Comparison of ENCODE assay signal across 9 cellular contexts in genomic region chr14:20682435-20683124, GRCh38. TPM values are rescaled to one million over a fixed set of nuclear protein-coding genes. Genes with fewer than 3 reads are reported as not detected.
DNase-seq lines count a peak whose midpoint lies in the region; ATAC-seq and TF ChIP-seq lines count a peak whose summit lies in the region.
"Had no signal": no experiment of that assay in that cellular context is flagged by ENCODE, and none has a peak within 500 bp of the region (broad histone marks: within the 10 kb centered on the region; RNA-seq: fewer than 3 reads in every experiment).

No MANE protein-coding gene starts in this region.

- H3K4me3 Mint-ChIP-seq in activated T-cell treated with anti-CD3 and anti-CD28 coated beads, Interleukin-2, amount 50 U/mL, for 4 hours, result no peak overlapping the region
- H3K4me3 Mint-ChIP-seq in naive thymus-derived CD4-positive, alpha-beta T cell, result no peak overlapping the region
- H3K4me3 Mint-ChIP-seq in stimulated activated effector memory CD8-positive, alpha-beta T cell treated with anti-CD3 and anti-CD28 coated beads, Interleukin-12 subunit alpha, Interleukin-12 subunit beta, amount 100 ng/mL, for 72 hours, result no peak overlapping the region
- H3K4me3 Mint-ChIP-seq: nephron had no signal

- H3K79me2 ChIP-seq in PC-3 (ENCODE audit: low read length), result no peaks in the 10 kb centered on the region

- no peaks in the 10 kb centered on the region for H4K20me1 ChIP-seq in PC-3 (ENCODE audit: low read length)

- no peak overlapping the region for H3K27ac Mint-ChIP-seq in naive thymus-derived CD4-positive, alpha-beta T cell
- no peak overlapping the region for H3K27ac Mint-ChIP-seq in stimulated activated effector memory CD8-positive, alpha-beta T cell treated with anti-CD3 and anti-CD28 coated beads, Interleukin-12 subunit alpha, Interleukin-12 subunit beta, amount 100 ng/mL, for 72 hours
- H3K27ac Mint-ChIP-seq: nephron had no signal

- H3K27ac ChIP-seq in PC-3 (ENCODE audit: low read length), result peak overlapping the region; percentile 80
- peak overlapping the region; percentile 91 for H3K27ac ChIP-seq in naive thymus-derived CD4-positive, alpha-beta T cell (ENCODE audit: low read depth, low read length)

- no peaks in the 10 kb centered on the region for H3K9me3 Mint-ChIP-seq in activated T-cell treated with anti-CD3 and anti-CD28 coated beads, Interleukin-2, amount 50 U/mL, for 4 hours
- H3K9me3 Mint-ChIP-seq in naive thymus-derived CD4-positive, alpha-beta T cell, result peaks cover 0 to 9% (median 0%) of the 10 kb centered on the region in 11 donors
- H3K9me3 Mint-ChIP-seq in stimulated activated effector memory CD8-positive, alpha-beta T cell treated with anti-CD3 and anti-CD28 coated beads, Interleukin-12 subunit alpha, Interleukin-12 subunit beta, amount 100 ng/mL, for 72 hours, result no peaks in the 10 kb centered on the region
- H3K9me3 Mint-ChIP-seq: nephron had no signal

- H2AFZ ChIP-seq in PC-3 (ENCODE audit: low read length), result peak overlapping the region; percentile 93

- no peaks in the 10 kb centered on the region for H3F3A ChIP-seq in PC-3 (ENCODE audit: low read length, unreplicated experiment)

- peaks cover 25% of the 10 kb centered on the region for H3K4me1 ChIP-seq in PC-3 (ENCODE audit: insufficient read depth, low read length)
- H3K4me1 ChIP-seq in naive thymus-derived CD4-positive, alpha-beta T cell (ENCODE audit: control insufficient read depth in 2 of 2, insufficient read depth in 2 of 2, low read length in 2 of 2), result peaks cover 18 to 24% of the 10 kb centered on the region in 2 donors

- no peaks in the 10 kb centered on the region for H3K36me3 Mint-ChIP-seq in activated T-cell treated with anti-CD3 and anti-CD28 coated beads, Interleukin-2, amount 50 U/mL, for 4 hours (ENCODE audit: insufficient read depth)
- peaks cover 0 to 3% (median 0%) of the 10 kb centered on the region in 5 donors for H3K36me3 Mint-ChIP-seq in naive thymus-derived CD4-positive, alpha-beta T cell
- H3K36me3 Mint-ChIP-seq in stimulated activated effector memory CD8-positive, alpha-beta T cell treated with anti-CD3 and anti-CD28 coated beads, Interleukin-12 subunit alpha, Interleukin-12 subunit beta, amount 100 ng/mL, for 72 hours, result no peaks in the 10 kb centered on the region

- peak overlapping the region; percentile 85 for H3K4me3 ChIP-seq in PC-3 (ENCODE audit: low read length)
- H3K4me3 ChIP-seq in naive thymus-derived CD4-positive, alpha-beta T cell (ENCODE audit: low read length), result peak overlapping the region; percentile 98

- POLR2A ChIA-PET in PC-3 (lab: Charles Lee; ENCODE audit: unreplicated experiment), result interaction anchor here (0.5 to 1.2 kb wide), 5 partner anchors 52 to 340 kb away, joined by 3 to 5 read pairs (median 3); partner anchors contain the start of gene PIP4P1
- POLR2A ChIA-PET in naive thymus-derived CD4-positive, alpha-beta T cell (lab: Charles Lee), result interaction anchor here (0.5 to 6.2 kb wide), 28 partner anchors 8 to 355 kb away, joined by 3 to 73 read pairs (median 6); partner anchors contain the start of genes APEX1, CCNB1IP1, OSGEP and PARP2

- ATAC-seq in GM21367 (IDR thresholded peaks at IDR 0.05; ENCODE audit: unreplicated experiment), result peak; percentile 29
- ATAC-seq in PC-3, result peak; percentile 63
- peak; percentile 74 to 76 for ATAC-seq in activated T-cell treated with anti-CD3 and anti-CD28 coated beads, Interleukin-2, amount 50 U/mL, for 4 hours
- peak; percentile 75 for ATAC-seq in naive thymus-derived CD4-positive, alpha-beta T cell
- ATAC-seq in stimulated activated effector memory CD8-positive, alpha-beta T cell treated with anti-CD3 and anti-CD28 coated beads, Interleukin-12 subunit alpha, Interleukin-12 subunit beta, amount 100 ng/mL, for 72 hours, result peak; percentile 79

- TF ChIP-seq CTCF in PC-3 (conservative IDR thresholded peaks at IDR 0.05; ENCODE audit: low read depth, low read length), result no peak; the same call in 1 of the 2 replicates

- H3K4me2 ChIP-seq in PC-3 (ENCODE audit: low read length), result peak overlapping the region; percentile 94

- DNase-seq in COLO829 (ENCODE audit: low spot score) (peak; percentile 76), HT1080 (ENCODE audit: low read depth) (peak; percentile 86), PC-3 (peak; percentile 91), fibroblast of gingiva (ENCODE audit: low read depth) (peak; percentile 95)
- peak; percentile 62 for DNase-seq in activated T-cell treated with anti-CD3 and anti-CD28 coated beads, Interleukin-2, amount 50 U/mL, for 4 hours
- peak; percentile 63 to 83 (median 79) for DNase-seq in naive thymus-derived CD4-positive, alpha-beta T cell
- peak; percentile 33 to 86 for DNase-seq in stimulated activated effector memory CD8-positive, alpha-beta T cell treated with anti-CD3 and anti-CD28 coated beads, Interleukin-12 subunit alpha, Interleukin-12 subunit beta, amount 100 ng/mL, for 72 hours (ENCODE audit: low spot score in 2 of 2)

- H3K4me1 Mint-ChIP-seq in activated T-cell treated with anti-CD3 and anti-CD28 coated beads, Interleukin-2, amount 50 U/mL, for 4 hours (ENCODE audit: low read depth), result peaks cover 6% of the 10 kb centered on the region
- H3K4me1 Mint-ChIP-seq in naive thymus-derived CD4-positive, alpha-beta T cell, result peaks cover 14 to 35% (median 32%) of the 10 kb centered on the region in 7 donors
- no peaks in the 10 kb centered on the region for H3K4me1 Mint-ChIP-seq in stimulated activated effector memory CD8-positive, alpha-beta T cell treated with anti-CD3 and anti-CD28 coated beads, Interleukin-12 subunit alpha, Interleukin-12 subunit beta, amount 100 ng/mL, for 72 hours

- H3K27me3 Mint-ChIP-seq in activated T-cell treated with anti-CD3 and anti-CD28 coated beads, Interleukin-2, amount 50 U/mL, for 4 hours (ENCODE audit: low read depth), result no peaks in the 10 kb centered on the region
- no peaks in the 10 kb centered on the region for H3K27me3 Mint-ChIP-seq in naive thymus-derived CD4-positive, alpha-beta T cell

- BruUV-seq in PC-3 (replicated peaks; lab: Mats Ljungman, UMichigan), result no TSS peak

- H3K9me3 ChIP-seq in PC-3 (ENCODE audit: low read length), result no peaks in the 10 kb centered on the region
- no peaks in the 10 kb centered on the region for H3K9me3 ChIP-seq in naive thymus-derived CD4-positive, alpha-beta T cell (ENCODE audit: control insufficient read depth in 2 of 3, low read length in 3 of 3)

- no peaks in the 10 kb centered on the region for H3K36me3 ChIP-seq in PC-3 (ENCODE audit: low read depth, low read length)
- peaks cover 0 to 6% (median 0%) of the 10 kb centered on the region in 3 experiments for H3K36me3 ChIP-seq in naive thymus-derived CD4-positive, alpha-beta T cell (ENCODE audit: control insufficient read depth in 2 of 3, insufficient read depth in 3 of 3, low read length in 3 of 3)

- no peaks in the 10 kb centered on the region for H3K9me2 ChIP-seq in PC-3 (replicated peaks; ENCODE audit: low read length)

- H3K27me3 ChIP-seq in PC-3 (ENCODE audit: low read length), result no peaks in the 10 kb centered on the region
- H3K27me3 ChIP-seq in naive thymus-derived CD4-positive, alpha-beta T cell (ENCODE audit: control insufficient read depth in 2 of 2, insufficient read depth in 2 of 2, low read length in 2 of 2), result no peaks in the 10 kb centered on the region

- peak overlapping the region; percentile 88 for H3K9ac ChIP-seq in PC-3 (ENCODE audit: low read length)

- intact Hi-C loops in PC-3 (cut with micrococcal nuclease), result loop anchor here (1.0 to 2.0 kb wide), 2 partner anchors 69 to 222 kb away; partner anchors contain the start of gene PIP4P1
- intact Hi-C loops in naive thymus-derived CD4-positive, alpha-beta T cell (cut with micrococcal nuclease), result loop anchor here (1.0 to 5.0 kb wide), 17 partner anchors 9 to 794 kb away; partner anchors contain the start of genes APEX1 (in 2 of the 2), CHD8 (in 1 of the 2), HNRNPC (in 1 of the 2) and METTL17 (in 1 of the 2)

- CTCF ChIA-PET in PC-3 (lab: Charles Lee), result interaction anchor here (2.4 kb wide), 1 partner anchor 8 kb away, joined by 10 read pairs; no protein-coding TSS in a partner anchor
- CTCF ChIA-PET in naive thymus-derived CD4-positive, alpha-beta T cell (lab: Charles Lee), result interaction anchor here (0.5 to 4.3 kb wide), 13 partner anchors 10 to 355 kb away, joined by 3 to 30 read pairs (median 7); partner anchors contain the start of genes APEX1, OSGEP and PARP2

RNA-seq across cellular contexts. Expression of gene RNASE4, which starts 1.8 kb away (rescaled TPM):
- total RNA-seq in HT1080 (2014; rRNA removed; shearing (Covaris generic)), result 0.82 and 0.87 TPM in 2 replicates
- polyA plus RNA-seq in HT1080 (2015; cell fraction: cytosol; rRNA removed), result 0.64 and 1.3 TPM in 2 replicates
- polyA plus RNA-seq in HT1080 (2015; cell fraction: nucleus; rRNA removed), result 0.66 and 3.1 TPM in 2 replicates
- total RNA-seq in PC-3 (2014; rRNA removed), result 5.9 and 8.5 TPM in 2 replicates
- total RNA-seq in activated T-cell treated with anti-CD3 and anti-CD28 coated beads, Interleukin-2, amount 50 U/mL, for 4 hours, result under 1 TPM; 0.08 to 0.18 (median 0.15) TPM
- total RNA-seq in naive thymus-derived CD4-positive, alpha-beta T cell, result 1 to 10 TPM in 1 of 5 experiments, under 1 TPM in 4; 0.17 to 4.2 (median 0.43) TPM
- polyA plus RNA-seq in naive thymus-derived CD4-positive, alpha-beta T cell, result under 1 TPM in 1 of 2 donors, not detected in 1; 0.83 TPM

RNA-seq across cellular contexts. Expression of gene ANG, which starts 6.0 kb away (rescaled TPM):
- total RNA-seq in HT1080 (2014; rRNA removed; shearing (Covaris generic)), result 0.33 and 0.77 TPM in 2 replicates
- polyA plus RNA-seq in HT1080 (2015; cell fraction: cytosol; rRNA removed), result 1.1 and 2.3 TPM in 2 replicates
- polyA plus RNA-seq in HT1080 (2015; cell fraction: nucleus; rRNA removed), result 0.84 and 1.1 TPM in 2 replicates
- 4.8 and 6.6 TPM in 2 replicates for total RNA-seq in PC-3 (2014; rRNA removed)
- total RNA-seq in activated T-cell treated with anti-CD3 and anti-CD28 coated beads, Interleukin-2, amount 50 U/mL, for 4 hours, result under 1 TPM in 1 of 3 donors, not detected in 2; 0.19 TPM
- 1 to 10 TPM in 3 of 5 experiments, not detected in 2; 1.6 to 3.5 (median 1.7) TPM for total RNA-seq in naive thymus-derived CD4-positive, alpha-beta T cell
- under 1 TPM in 1 of 2 donors, not detected in 1; 0.40 TPM for polyA plus RNA-seq in naive thymus-derived CD4-positive, alpha-beta T cell

RNA-seq across cellular contexts. Expression of gene OR6S1, which starts 41.1 kb away (rescaled TPM):
- not detected in 2 replicates for total RNA-seq in HT1080 (2014; rRNA removed; shearing (Covaris generic))
- not detected in 2 replicates for polyA plus RNA-seq in HT1080 (2015; cell fraction: cytosol; rRNA removed)
- not detected in 2 replicates for polyA plus RNA-seq in HT1080 (2015; cell fraction: nucleus; rRNA removed)
- not detected in 2 replicates for total RNA-seq in PC-3 (2014; rRNA removed)
- total RNA-seq in activated T-cell treated with anti-CD3 and anti-CD28 coated beads, Interleukin-2, amount 50 U/mL, for 4 hours, result not detected
- total RNA-seq in naive thymus-derived CD4-positive, alpha-beta T cell, result not detected
- not detected for polyA plus RNA-seq in naive thymus-derived CD4-positive, alpha-beta T cell

Comparison
In these comparisons a context has a peak if more than half of its experiments do, and no peak if none do; other contexts are left out.
1. Peak in every context shown above with its lines: DNase-seq, ATAC-seq, H3K4me3 ChIP-seq and H3K27ac ChIP-seq.
2. ATAC-seq: peak in every context shown above with its lines; median percentile 79 in stimulated activated effector memory CD8-positive, alpha-beta T cell treated with anti-CD3 and anti-CD28 coated beads, Interleukin-12 subunit alpha, Interleukin-12 subunit beta, amount 100 ng/mL, for 72 hours; 75 in activated T-cell treated with anti-CD3 and anti-CD28 coated beads, Interleukin-2, amount 50 U/mL, for 4 hours; 75 in naive thymus-derived CD4-positive, alpha-beta T cell; 63 in PC-3; 29 in GM21367.